ENCODE assay signal across 27 cellular contexts in genomic region chr14:21985081-21985480, GRCh38.
"Had no signal": no experiment of that assay in that cellular context is flagged by ENCODE, and none has a peak within 500 bp of the region (broad histone marks: within the 10 kb centered on the region; RNA-seq: fewer than 3 reads in every experiment).

No MANE protein-coding gene starts in this region.

- H3K4me3 Mint-ChIP-seq: activated CD4-positive, alpha-beta T cell treated with anti-CD3 and anti-CD28 coated beads, Interleukin-2, amount 10 ng/mL, durations not matched to agents 7 days and 5 days; activated naive CD4-positive, alpha-beta T cell treated with anti-CD3 and anti-CD28 coated beads, Interleukin-2, amount 10 ng/mL, durations not matched to agents 7 days and 5 days; activated naive CD8-positive, alpha-beta T cell treated with anti-CD3 and anti-CD28 coated beads, Interleukin-2, amount 10 ng/mL, durations not matched to agents 7 days and 5 days; activated T-helper 1 cell treated with anti-CD3 and anti-CD28 coated beads, Interleukin-12 subunit alpha, Interleukin-12 subunit beta, Interleukin-2, Interleukin-4 antibody, amounts not matched to agents 30 ng/mL and 10 ng/mL and 1 ng/mL, durations not matched to agents 14 hours and 24 hours and 36 hours; brain; memory B cell; naive thymus-derived CD4-positive, alpha-beta T cell; WTC11 had no signal

- H2AFZ ChIP-seq: hepatocyte, parathyroid adenoma had no signal

- H3K4me3 ChIP-seq: ascending aorta, coronary artery, dorsolateral prefrontal cortex, gastroesophageal sphincter, hepatocyte, right atrium auricular region, stomach, thyroid gland, upper lobe of left lung had no signal

- DNase-seq: activated CD4-positive, alpha-beta T cell treated with anti-CD3 and anti-CD28 coated beads for 1 hour; activated CD4-positive, alpha-beta T cell treated with anti-CD3 and anti-CD28 coated beads, Interleukin-2, amount 10 ng/mL, durations not matched to agents 7 days and 5 days; activated gamma-delta T cell; activated naive CD4-positive, alpha-beta T cell treated with anti-CD3 and anti-CD28 coated beads, Interleukin-2, amount 10 ng/mL, durations not matched to agents 7 days and 5 days; activated naive CD8-positive, alpha-beta T cell treated with anti-CD3 and anti-CD28 coated beads, Interleukin-2, amount 10 ng/mL, durations not matched to agents 7 days and 5 days; activated T-cell treated with anti-CD3 and anti-CD28 coated beads for 4 hours; dorsolateral prefrontal cortex; effector memory CD4-positive, alpha-beta T cell; erythroblast; midbrain; naive thymus-derived CD4-positive, alpha-beta T cell; occipital lobe; stimulated activated CD4-positive, alpha-beta T cell treated with anti-CD3 and anti-CD28 coated beads, Interleukin-2, amount 100 ng/mL, for 48 hours; stomach; T-helper 2 cell; thyroid gland; upper lobe of left lung had no signal

- H3K27me3 ChIP-seq: ascending aorta, right atrium auricular region, stomach, thyroid gland, upper lobe of left lung had no signal

- H3K4me2 ChIP-seq: hepatocyte had no signal

- H3K9me3 ChIP-seq: ascending aorta, gastroesophageal sphincter, right atrium auricular region, stomach, thyroid gland, upper lobe of left lung had no signal

- H3K9ac ChIP-seq: parathyroid adenoma had no signal

- H3K36me3 Mint-ChIP-seq: activated naive CD4-positive, alpha-beta T cell treated with anti-CD3 and anti-CD28 coated beads, Interleukin-2, amount 10 ng/mL, durations not matched to agents 7 days and 5 days; activated naive CD8-positive, alpha-beta T cell treated with anti-CD3 and anti-CD28 coated beads, Interleukin-2, amount 10 ng/mL, durations not matched to agents 7 days and 5 days; brain; memory B cell; naive thymus-derived CD4-positive, alpha-beta T cell; WTC11 had no signal

- H3K79me2 ChIP-seq: hepatocyte, parathyroid adenoma had no signal

- H3K27ac Mint-ChIP-seq: activated CD4-positive, alpha-beta T cell treated with anti-CD3 and anti-CD28 coated beads, Interleukin-2, amount 10 ng/mL, durations not matched to agents 7 days and 5 days; activated naive CD4-positive, alpha-beta T cell treated with anti-CD3 and anti-CD28 coated beads, Interleukin-2, amount 10 ng/mL, durations not matched to agents 7 days and 5 days; activated naive CD8-positive, alpha-beta T cell treated with anti-CD3 and anti-CD28 coated beads, Interleukin-2, amount 10 ng/mL, durations not matched to agents 7 days and 5 days; activated T-helper 1 cell treated with anti-CD3 and anti-CD28 coated beads, Interleukin-12 subunit alpha, Interleukin-12 subunit beta, Interleukin-2, Interleukin-4 antibody, amounts not matched to agents 30 ng/mL and 10 ng/mL and 1 ng/mL, durations not matched to agents 14 hours and 24 hours and 36 hours; brain; memory B cell; WTC11 had no signal

- H3K9me3 Mint-ChIP-seq: activated CD4-positive, alpha-beta T cell treated with anti-CD3 and anti-CD28 coated beads, Interleukin-2, amount 10 ng/mL, durations not matched to agents 7 days and 5 days; activated naive CD4-positive, alpha-beta T cell treated with anti-CD3 and anti-CD28 coated beads, Interleukin-2, amount 10 ng/mL, durations not matched to agents 7 days and 5 days; activated naive CD8-positive, alpha-beta T cell treated with anti-CD3 and anti-CD28 coated beads, Interleukin-2, amount 10 ng/mL, durations not matched to agents 7 days and 5 days; activated T-helper 1 cell treated with anti-CD3 and anti-CD28 coated beads, Interleukin-12 subunit alpha, Interleukin-12 subunit beta, Interleukin-2, Interleukin-4 antibody, amounts not matched to agents 30 ng/mL and 10 ng/mL and 1 ng/mL, durations not matched to agents 14 hours and 24 hours and 36 hours; brain; memory B cell; WTC11 had no signal

- H3K4me1 Mint-ChIP-seq: brain, memory B cell, WTC11 had no signal

- H3K36me3 ChIP-seq: ascending aorta, gastroesophageal sphincter, right atrium auricular region, stomach, thyroid gland, upper lobe of left lung had no signal

- H3K4me1 ChIP-seq: ascending aorta, gastroesophageal sphincter, parathyroid adenoma, right atrium auricular region, stomach, thyroid gland, upper lobe of left lung had no signal

- ATAC-seq: gastroesophageal sphincter; naive thymus-derived CD4-positive, alpha-beta T cell; WTC11 had no signal

- H3K27ac ChIP-seq: ascending aorta, coronary artery, dorsolateral prefrontal cortex, gastroesophageal sphincter, hepatocyte, parathyroid adenoma, right atrium auricular region, stomach, thyroid gland, upper lobe of left lung had no signal
